19 cellular contexts compared by ENCODE assay signal in the genomic region with DNA sequence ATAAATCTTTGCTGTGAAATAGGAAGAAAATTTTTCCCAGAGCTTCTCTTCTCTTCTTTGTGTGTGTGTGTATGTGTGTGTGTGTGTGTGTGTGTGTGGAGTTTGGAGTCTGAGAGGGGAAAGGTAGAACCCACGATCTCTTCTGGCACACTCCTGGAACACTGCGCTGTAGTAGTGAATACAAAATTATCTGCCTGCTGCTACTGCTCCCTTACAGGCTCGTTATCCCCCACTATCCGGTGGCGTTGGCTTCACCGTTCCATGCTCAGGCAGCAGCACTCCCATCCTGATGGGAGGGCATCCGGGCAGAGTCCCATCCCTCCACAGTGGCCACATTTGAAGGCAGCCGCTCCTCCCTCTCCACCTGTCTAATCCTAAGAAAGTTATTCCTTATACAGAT.
"Had no signal": no experiment of that assay in that cellular context is flagged by ENCODE, and none has a peak within 500 bp of the region (broad histone marks: within the 10 kb centered on the region; RNA-seq: fewer than 3 reads in every experiment).

No MANE protein-coding gene starts in this region.

- H3K4me3 Mint-ChIP-seq: activated CD4-positive, alpha-beta memory T cell treated with anti-CD3 and anti-CD28 coated beads, Interleukin-2, amount 10 ng/mL, durations not matched to agents 7 days and 5 days; activated CD8-positive, alpha-beta memory T cell treated with anti-CD3 and anti-CD28 coated beads, Interleukin-2, amount 10 ng/mL, durations not matched to agents 7 days and 5 days; activated naive CD8-positive, alpha-beta T cell treated with anti-CD3 and anti-CD28 coated beads, Interleukin-2, amount 10 ng/mL, durations not matched to agents 7 days and 5 days; activated T-helper 17 cell treated with anti-CD3 and anti-CD28 coated beads, Interleukin-2, amount 50 U/mL, for 72 hours; central memory CD8-positive, alpha-beta T cell; endodermal cell; nephron progenitor cell; T-cell had no signal

- H3K36me3 ChIP-seq: colonic mucosa, thyroid gland, uterus had no signal

- H3K4me1 ChIP-seq: colonic mucosa, thyroid gland, uterus had no signal

- H3K27me3 ChIP-seq: colonic mucosa, thyroid gland, uterus had no signal

- H3K9me3 Mint-ChIP-seq: activated CD4-positive, alpha-beta memory T cell treated with anti-CD3 and anti-CD28 coated beads, Interleukin-2, amount 10 ng/mL, durations not matched to agents 7 days and 5 days; activated naive CD8-positive, alpha-beta T cell treated with anti-CD3 and anti-CD28 coated beads, Interleukin-2, amount 10 ng/mL, durations not matched to agents 7 days and 5 days; activated T-helper 17 cell treated with anti-CD3 and anti-CD28 coated beads, Interleukin-2, amount 50 U/mL, for 72 hours; central memory CD8-positive, alpha-beta T cell; endodermal cell; nephron progenitor cell; T-cell had no signal

- DNase-seq: activated CD4-positive, alpha-beta memory T cell treated with anti-CD3 and anti-CD28 coated beads, Interleukin-2, amount 10 ng/mL, durations not matched to agents 7 days and 5 days; activated CD4-positive, alpha-beta T cell treated with anti-CD3 and anti-CD28 coated beads for 48 hours; activated CD4-positive, CD25-positive, alpha-beta regulatory T cell; activated CD8-positive, alpha-beta memory T cell treated with anti-CD3 and anti-CD28 coated beads, Interleukin-2, amount 10 ng/mL, durations not matched to agents 7 days and 5 days; activated naive CD4-positive, alpha-beta T cell treated with Interleukin-2 at 50 U/mL for 16 hours; activated naive CD8-positive, alpha-beta T cell treated with anti-CD3 and anti-CD28 coated beads, Interleukin-2, amount 10 ng/mL, durations not matched to agents 7 days and 5 days; colonic mucosa; foreskin fibroblast; kidney; nephron progenitor cell; stimulated activated naive CD4-positive, alpha-beta T cell; T-cell; uterus had no signal

- H3K4me1 Mint-ChIP-seq: activated CD4-positive, alpha-beta memory T cell treated with anti-CD3 and anti-CD28 coated beads, Interleukin-2, amount 10 ng/mL, durations not matched to agents 7 days and 5 days; activated CD8-positive, alpha-beta memory T cell treated with anti-CD3 and anti-CD28 coated beads, Interleukin-2, amount 10 ng/mL, durations not matched to agents 7 days and 5 days; activated naive CD8-positive, alpha-beta T cell treated with anti-CD3 and anti-CD28 coated beads, Interleukin-2, amount 10 ng/mL, durations not matched to agents 7 days and 5 days; activated T-helper 17 cell treated with anti-CD3 and anti-CD28 coated beads, Interleukin-2, amount 50 U/mL, for 72 hours; central memory CD8-positive, alpha-beta T cell; T-cell had no signal

- H3K4me3 ChIP-seq: colonic mucosa, thyroid gland, uterus had no signal

- H3K27ac Mint-ChIP-seq: activated CD4-positive, alpha-beta memory T cell treated with anti-CD3 and anti-CD28 coated beads, Interleukin-2, amount 10 ng/mL, durations not matched to agents 7 days and 5 days; activated CD8-positive, alpha-beta memory T cell treated with anti-CD3 and anti-CD28 coated beads, Interleukin-2, amount 10 ng/mL, durations not matched to agents 7 days and 5 days; activated naive CD8-positive, alpha-beta T cell treated with anti-CD3 and anti-CD28 coated beads, Interleukin-2, amount 10 ng/mL, durations not matched to agents 7 days and 5 days; activated T-helper 17 cell treated with anti-CD3 and anti-CD28 coated beads, Interleukin-2, amount 50 U/mL, for 72 hours; endodermal cell; T-cell had no signal

- H3K9me3 ChIP-seq: colonic mucosa, thyroid gland, uterus had no signal

- H3K36me3 Mint-ChIP-seq: activated CD8-positive, alpha-beta memory T cell treated with anti-CD3 and anti-CD28 coated beads, Interleukin-2, amount 10 ng/mL, durations not matched to agents 7 days and 5 days; activated naive CD8-positive, alpha-beta T cell treated with anti-CD3 and anti-CD28 coated beads, Interleukin-2, amount 10 ng/mL, durations not matched to agents 7 days and 5 days; T-cell had no signal

- ATAC-seq: activated CD8-positive, alpha-beta memory T cell treated with anti-CD3 and anti-CD28 coated beads, Interleukin-2, amount 10 ng/mL, durations not matched to agents 7 days and 5 days; activated T-helper 17 cell treated with anti-CD3 and anti-CD28 coated beads, Interleukin-2, amount 50 U/mL, for 72 hours; left lobe of liver; T-cell had no signal

- H3K27ac ChIP-seq: colonic mucosa, epithelial cell of prostate, thyroid gland, uterus had no signal
